Comparison of ENCODE assay signal across 20 cellular contexts in the genomic region with DNA sequence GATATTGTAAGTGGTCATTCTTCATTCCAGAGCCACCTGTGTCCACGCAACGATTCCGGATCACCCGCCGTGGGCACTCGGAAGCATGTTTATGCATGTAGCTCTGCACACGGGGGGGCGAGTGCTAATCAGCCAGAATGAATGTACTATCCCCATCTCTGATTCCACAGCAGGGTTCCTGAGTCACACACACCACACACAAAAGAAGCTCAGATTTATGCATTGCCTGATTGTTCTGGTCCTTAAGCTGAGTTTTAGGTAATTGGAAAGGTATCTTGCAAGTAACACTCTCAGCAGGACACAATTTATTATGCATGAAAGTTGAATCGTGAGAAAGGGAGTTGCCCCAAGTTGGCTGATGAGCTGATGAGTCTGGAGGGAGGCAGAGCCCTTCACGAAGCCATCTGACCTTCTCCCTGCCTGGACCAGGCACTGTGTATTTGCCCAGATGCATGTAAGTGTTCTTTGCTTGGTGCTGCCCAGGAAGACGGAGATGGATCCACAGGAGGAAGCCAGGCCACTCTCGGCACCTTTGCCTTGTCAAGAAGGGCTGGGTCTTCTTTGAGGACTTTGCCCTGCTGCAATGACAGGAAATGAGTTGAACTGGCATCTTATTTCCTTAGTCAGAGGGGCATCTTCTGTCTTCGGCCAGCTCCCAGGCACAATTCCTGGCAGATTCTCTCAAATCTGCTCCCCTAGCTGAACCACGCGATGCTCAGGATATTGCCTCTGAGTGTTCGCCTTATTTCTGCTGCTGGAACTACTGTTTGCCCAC.
DNase-seq lines count a peak whose midpoint lies in the region; ATAC-seq and TF ChIP-seq lines count a peak whose summit lies in the region.
"Had no signal": no experiment of that assay in that cellular context is flagged by ENCODE, and none has a peak within 500 bp of the region (broad histone marks: within the 10 kb centered on the region; RNA-seq: fewer than 3 reads in every experiment).

No MANE protein-coding gene starts in this region.

- H3K9me2 ChIP-seq in DOHH2 (replicated peaks; ENCODE audit: control insufficient read depth, low read length), result no peaks in the 10 kb centered on the region
- H3K9me2 ChIP-seq: SK-N-SH had no signal

- no peak overlapping the region for H3K27ac Mint-ChIP-seq in endodermal cell
- H3K27ac Mint-ChIP-seq: stimulated activated naive CD8-positive, alpha-beta T cell treated with anti-CD3 and anti-CD28 coated beads, Interleukin-15, Interleukin-2, amounts not matched to agents 100 ng/mL and 50 ng/mL, for 24 hours had no signal

- DNase-seq in RPMI7951 (ENCODE audit: low read depth) (peak; percentile 67), endodermal cell (peak; percentile 85), non-pigmented ciliary epithelial cell (ENCODE audit: low read depth) (peak; percentile 66), SKM-1 (lab: John Stamatoyannopoulos, UW; ENCODE audit: unreplicated experiment) (no peak), KBM-7 (no peak), midbrain (lab: John Stamatoyannopoulos, UW) (no peak)
- DNase-seq: activated naive CD4-positive, alpha-beta T cell treated with Interleukin-2 at 50 U/mL for 16 hours; DND-41; left colon; mucosa of descending colon; NCI-H1436; NCI-H82; PC-9; SK-N-SH; upper lobe of left lung had no signal

- H3K9ac ChIP-seq in endodermal cell (ENCODE audit: extremely low read depth, low read length, poor library complexity, severe bottlenecking), result no peak overlapping the region
- H3K9ac ChIP-seq: SK-N-SH had no signal

- TF ChIP-seq CTCF in DOHH2 (IDR thresholded peaks at IDR 0.05; ENCODE audit: low read depth, low read length, poor library complexity, severe bottlenecking), result no peak
- no peak for TF ChIP-seq CTCF in endodermal cell (conservative IDR thresholded peaks at IDR 0.05)

- peaks cover 16% of the 10 kb centered on the region for H3K4me1 Mint-ChIP-seq in endodermal cell

- WGBS in endodermal cell (ENCODE audit: insufficient coverage in 1 of 2, insufficient read length in 1 of 2), 2 experiments, result 71 to 80% methylated on average over 13 to 16 of the region's 16 CpGs

- H3K36me3 Mint-ChIP-seq in endodermal cell (ENCODE audit: low read depth), result no peaks in the 10 kb centered on the region

- no peaks in the 10 kb centered on the region for H3F3A ChIP-seq in DOHH2 (ENCODE audit: control insufficient read depth, insufficient read depth)

- peaks cover 61% of the 10 kb centered on the region for H3K27me3 Mint-ChIP-seq in endodermal cell (ENCODE audit: insufficient read depth)
- H3K27me3 Mint-ChIP-seq: stimulated activated naive CD8-positive, alpha-beta T cell treated with anti-CD3 and anti-CD28 coated beads, Interleukin-15, Interleukin-2, amounts not matched to agents 100 ng/mL and 50 ng/mL, for 24 hours had no signal

- peaks cover 31% of the 10 kb centered on the region for H3K4me1 ChIP-seq in DOHH2 (ENCODE audit: control insufficient read depth, low read length)
- H3K4me1 ChIP-seq in endodermal cell (ENCODE audit: control insufficient read depth, insufficient read depth, low read length), result peaks cover 10% of the 10 kb centered on the region
- H3K4me1 ChIP-seq: upper lobe of left lung had no signal

- H4K20me1 ChIP-seq in DOHH2 (ENCODE audit: control insufficient read depth, insufficient read depth, low read depth, low read length), result no peaks in the 10 kb centered on the region

- in situ Hi-C loops in KBM-7 (cut with MboI; ENCODE audit: low pct_unique_long_range_greater_than_20kb, low sequenced_read_pairs), result no loop called here

- H3K36me3 ChIP-seq in DOHH2 (ENCODE audit: control insufficient read depth, low read length) (no peaks in the 10 kb centered on the region), endodermal cell (ENCODE audit: control insufficient read depth, insufficient read depth, low read length) (no peaks in the 10 kb centered on the region)
- H3K36me3 ChIP-seq: right atrium auricular region, upper lobe of left lung had no signal

- H3K27ac ChIP-seq in DOHH2 (ENCODE audit: low read depth, low read length), result peak overlapping the region; percentile 61; the same call in 1 of the 2 replicates
- no peak overlapping the region for H3K27ac ChIP-seq in endodermal cell (ENCODE audit: low read depth, low read length)
- H3K27ac ChIP-seq: hepatocyte, PC-9, upper lobe of left lung had no signal

- H3K27me3 ChIP-seq in DOHH2 (ENCODE audit: control insufficient read depth, low read length) (no peaks in the 10 kb centered on the region), endodermal cell (ENCODE audit: control insufficient read depth, insufficient read depth, low read length, poor library complexity, severe bottlenecking) (no peaks in the 10 kb centered on the region)
- H3K27me3 ChIP-seq: hepatocyte, right atrium auricular region, upper lobe of left lung had no signal

- no peaks in the 10 kb centered on the region for H3K9me3 Mint-ChIP-seq in endodermal cell
- H3K9me3 Mint-ChIP-seq: stimulated activated naive CD8-positive, alpha-beta T cell treated with anti-CD3 and anti-CD28 coated beads, Interleukin-15, Interleukin-2, amounts not matched to agents 100 ng/mL and 50 ng/mL, for 24 hours had no signal

- H3K4me3 Mint-ChIP-seq in endodermal cell, result no peak overlapping the region
- H3K4me3 Mint-ChIP-seq: stimulated activated naive CD8-positive, alpha-beta T cell treated with anti-CD3 and anti-CD28 coated beads, Interleukin-15, Interleukin-2, amounts not matched to agents 100 ng/mL and 50 ng/mL, for 24 hours had no signal

- ATAC-seq in GM19328 (IDR thresholded peaks at IDR 0.05; ENCODE audit: unreplicated experiment), result no peak
- ATAC-seq: left colon, mucosa of descending colon had no signal

- no peaks in the 10 kb centered on the region for H3K9me3 ChIP-seq in DOHH2 (ENCODE audit: control insufficient read depth, insufficient read depth, low read length)
- H3K9me3 ChIP-seq in endodermal cell (ENCODE audit: control insufficient read depth, low read length), result no peaks in the 10 kb centered on the region
- H3K9me3 ChIP-seq: mucosa of descending colon, right atrium auricular region, SK-N-SH, upper lobe of left lung had no signal

- no peak overlapping the region for H3K4me2 ChIP-seq in DOHH2 (ENCODE audit: low read length)
- H3K4me2 ChIP-seq: hepatocyte, PC-9, SK-N-SH had no signal

- H3K4me3 ChIP-seq in DOHH2 (ENCODE audit: low read length) (no peak overlapping the region), endodermal cell (ENCODE audit: low read length) (no peak overlapping the region)
- H3K4me3 ChIP-seq: hepatocyte, mucosa of descending colon, PC-9, right atrium auricular region, upper lobe of left lung had no signal

- no peaks in the 10 kb centered on the region for H3K79me2 ChIP-seq in DOHH2 (ENCODE audit: control insufficient read depth, low read length)
- H3K79me2 ChIP-seq: hepatocyte had no signal

Comparison
In these comparisons a context has a peak if more than half of its experiments do, and no peak if none do; other contexts are left out.
1. DNase-seq: peak in RPMI7951 (single experiment), endodermal cell (single experiment) and non-pigmented ciliary epithelial cell (single experiment); none in SKM-1 (single experiment), KBM-7 (single experiment) and midbrain (single experiment).